ENCODE assay signal across 23 cellular contexts in the genomic region with DNA sequence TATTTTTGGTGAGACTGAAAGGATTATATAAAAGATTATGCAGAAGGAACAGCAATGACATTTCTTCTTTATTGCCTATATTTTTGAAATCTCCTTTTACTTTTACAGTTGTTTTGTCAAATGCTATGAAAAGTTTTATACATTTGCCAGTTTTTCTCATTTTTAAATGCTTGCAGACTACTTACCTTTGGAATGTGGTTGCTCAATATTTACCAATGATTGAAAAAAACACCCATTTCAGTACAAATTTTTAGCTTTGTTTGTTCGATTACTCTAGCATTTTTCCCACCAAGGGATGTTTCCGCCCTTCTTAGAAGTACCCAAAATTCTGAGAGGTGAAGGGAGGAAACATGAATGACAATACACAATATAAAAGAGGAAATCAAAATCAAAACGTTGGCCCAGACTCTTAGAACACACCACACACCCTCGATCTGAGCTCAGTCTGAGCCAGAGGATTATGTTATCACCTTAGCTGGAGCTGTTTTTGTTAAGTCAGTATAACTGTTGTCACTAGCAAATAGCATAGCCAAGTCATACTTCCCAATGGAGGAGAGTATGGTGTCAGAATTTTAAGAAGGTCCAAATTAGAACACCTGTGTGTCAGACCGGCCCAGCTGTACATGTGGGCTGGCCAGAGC. TPM values are rescaled to one million over a fixed set of nuclear protein-coding genes. Genes with fewer than 3 reads are reported as not detected.
"Had no signal": no experiment of that assay in that cellular context is flagged by ENCODE, and none has a peak within 500 bp of the region (broad histone marks: within the 10 kb centered on the region; RNA-seq: fewer than 3 reads in every experiment).

No MANE protein-coding gene starts in this region.

- H3K9ac ChIP-seq: parathyroid adenoma had no signal

- H3K27me3 ChIP-seq: colonic mucosa, uterus had no signal

- ATAC-seq: activated T-cell treated with anti-CD3 and anti-CD28 coated beads, Interleukin-2, amount 50 U/mL, for 4 hours; activated T-helper 17 cell treated with anti-CD3 and anti-CD28 coated beads, Interleukin-2, amount 50 U/mL, for 72 hours; naive thymus-derived CD4-positive, alpha-beta T cell; WTC11 had no signal

- H3K4me1 ChIP-seq: colonic mucosa, parathyroid adenoma, psoas muscle, uterus had no signal

- H3K4me3 ChIP-seq: colonic mucosa, psoas muscle, uterus had no signal

- H3K27ac ChIP-seq: colonic mucosa, parathyroid adenoma, psoas muscle, uterus had no signal

- H3K36me3 ChIP-seq: colonic mucosa, uterus had no signal

- DNase-seq: activated CD4-positive, alpha-beta memory T cell treated with anti-CD3 and anti-CD28 coated beads, Interleukin-2, amount 10 ng/mL, durations not matched to agents 7 days and 5 days; activated CD4-positive, alpha-beta T cell treated with anti-CD3 and anti-CD28 coated beads for 1 hour; activated CD4-positive, alpha-beta T cell treated with anti-CD3 and anti-CD28 coated beads, Interleukin-2, amount 10 ng/mL, durations not matched to agents 7 days and 5 days; activated gamma-delta T cell treated with Interleukin-2 at 50 U/mL for 16 hours; activated naive CD4-positive, alpha-beta T cell treated with anti-CD3 and anti-CD28 coated beads, Interleukin-2, amount 50 U/mL, for 16 hours; activated T-cell treated with anti-CD3 and anti-CD28 coated beads, Interleukin-2, amount 50 U/mL, for 4 hours; anterior cingulate cortex; colonic mucosa; effector CD8-positive, alpha-beta T cell; head of caudate nucleus; hypothalamus; immature natural killer cell; midbrain; naive thymus-derived CD4-positive, alpha-beta T cell; psoas muscle; stimulated activated CD4-positive, alpha-beta T cell treated with anti-CD3 and anti-CD28 coated beads, Interleukin-2, amount 100 ng/mL, for 48 hours; T1000; uterus had no signal

- H2AFZ ChIP-seq: parathyroid adenoma had no signal

- H3K79me2 ChIP-seq: parathyroid adenoma had no signal

- H3K9me3 ChIP-seq: colonic mucosa, psoas muscle, uterus had no signal

RNA-seq across cellular contexts. Expression of a gene that starts 18.3 kb away (rescaled TPM):
- total RNA-seq: activated CD4-positive, alpha-beta memory T cell treated with anti-CD3 and anti-CD28 coated beads, Interleukin-2, amount 10 ng/mL, durations not matched to agents 7 days and 5 days; activated CD4-positive, alpha-beta T cell treated with anti-CD3 and anti-CD28 coated beads, Interleukin-2, amount 10 ng/mL, durations not matched to agents 7 days and 5 days; activated T-cell treated with anti-CD3 and anti-CD28 coated beads, Interleukin-2, amount 50 U/mL, for 4 hours; dermis microvascular lymphatic vessel endothelial cell; kidney epithelial cell; naive thymus-derived CD4-positive, alpha-beta T cell; WTC11 had no signal
- polyA plus RNA-seq: immature natural killer cell; naive thymus-derived CD4-positive, alpha-beta T cell had no signal
